9 cellular contexts compared by ENCODE assay signal in genomic region chr20:63624486-63624885, GRCh38. TPM values are rescaled to one million over a fixed set of nuclear protein-coding genes. Genes with fewer than 3 reads are reported as not detected.
DNase-seq lines count a peak whose midpoint lies in the region; ATAC-seq and TF ChIP-seq lines count a peak whose summit lies in the region.
"Had no signal": no experiment of that assay in that cellular context is flagged by ENCODE, and none has a peak within 500 bp of the region (broad histone marks: within the 10 kb centered on the region; RNA-seq: fewer than 3 reads in every experiment).

No MANE protein-coding gene starts in this region.

- no peaks in the 10 kb centered on the region for H3K9me2 ChIP-seq in hepatocyte (replicated peaks; ENCODE audit: insufficient read depth)

- H3K36me3 ChIP-seq in BLaER1 treated with 17β-estradiol and CSF1 and Interleukin-3, amounts not matched to agents 10 nM and 100 nM = peaks cover 1 to 25% (median 10%) of the 10 kb centered on the region in 11 experiments; a peak in 16 of 22 replicates
- H3K36me3 ChIP-seq in H7 (replicated peaks; ENCODE audit: control insufficient read depth, insufficient read depth, low read length) (no peaks in the 10 kb centered on the region), SK-N-MC (ENCODE audit: insufficient read depth, low read length) (no peaks in the 10 kb centered on the region; the same call in 1 of the 2 replicates), hepatocyte (replicated peaks; ENCODE audit: insufficient read depth, low read depth) (no peaks in the 10 kb centered on the region)

- peak overlapping the region in 10 of 11 experiments; percentile 5 to 97 (median 93); a peak in 18 of 22 replicates for H3K4me2 ChIP-seq in BLaER1 treated with 17β-estradiol and CSF1 and Interleukin-3, amounts not matched to agents 10 nM and 100 nM
- H3K4me2 ChIP-seq in hepatocyte = no peak overlapping the region

- peak overlapping the region in 2 of 11 experiments; percentile 3 to 13; a peak in 1 of 22 replicates for H3K9ac ChIP-seq in BLaER1 treated with 17β-estradiol and CSF1 and Interleukin-3, amounts not matched to agents 10 nM and 100 nM
- H3K9ac ChIP-seq in SK-N-MC (ENCODE audit: insufficient read length) = no peak overlapping the region

- TF ChIP-seq CTCF in hepatocyte (IDR thresholded peaks at IDR 0.05; ENCODE audit: poor library complexity) = no peak

- no peaks in the 10 kb centered on the region for H3K27me3 ChIP-seq in BLaER1 treated with 17β-estradiol and CSF1 and Interleukin-3, amounts not matched to agents 10 nM and 100 nM
- H3K27me3 ChIP-seq in H7 (ENCODE audit: control insufficient read depth, insufficient read depth, low read length) = no peaks in the 10 kb centered on the region
- no peaks in the 10 kb centered on the region for H3K27me3 ChIP-seq in hepatocyte

- H4K20me1 ChIP-seq in BLaER1 treated with 17β-estradiol and CSF1 and Interleukin-3, amounts not matched to agents 10 nM and 100 nM = peaks cover 16 to 44% (median 31%) of the 10 kb centered on the region in 11 experiments; a peak in 18 of 22 replicates
- peaks cover 4% of the 10 kb centered on the region for H4K20me1 ChIP-seq in hepatocyte (ENCODE audit: insufficient read depth, poor library complexity, severe bottlenecking)

- H3K9me3 ChIP-seq in BLaER1 treated with 17β-estradiol and CSF1 and Interleukin-3, amounts not matched to agents 10 nM and 100 nM (replicated peaks in 1 of 11) = no peaks in the 10 kb centered on the region
- no peaks in the 10 kb centered on the region for H3K9me3 ChIP-seq in SK-N-MC (ENCODE audit: low read depth, low read length)
- no peaks in the 10 kb centered on the region for H3K9me3 ChIP-seq in hepatocyte (ENCODE audit: low read depth)

- peak; percentile 64 for DNase-seq in H7
- peak; percentile 91 for DNase-seq in SK-N-MC (ENCODE audit: low read depth, low spot score)
- DNase-seq in hepatocyte (ENCODE audit: low spot score) = peak; percentile 46
- DNase-seq in hippocampal formation (lab: John Stamatoyannopoulos, UW) = no peak
- DNase-seq in occipital lobe (lab: John Stamatoyannopoulos, UW) = no peak
- DNase-seq in stimulated activated CD4-positive, alpha-beta T cell treated with anti-CD3 and anti-CD28 coated beads, Interleukin-1b, Interleukin-23, amount 100 ng/mL, for 48 hours = no peak
- DNase-seq: retina had no signal

- 0 out of 22 replicates have a peak overlapping the region, but pooled peaks of 1 of the 11 experiments have one; percentile 25 for H3K27ac ChIP-seq in BLaER1 treated with 17β-estradiol and CSF1 and Interleukin-3, amounts not matched to agents 10 nM and 100 nM
- peak overlapping the region; percentile 95 for H3K27ac ChIP-seq in SK-N-MC
- no peak overlapping the region for H3K27ac ChIP-seq in hepatocyte

- ATAC-seq in GM21786 (IDR thresholded peaks at IDR 0.05; ENCODE audit: unreplicated experiment) = no peak

- no peak overlapping the region for H2AFZ ChIP-seq in hepatocyte

- WGBS in hepatocyte (ENCODE audit: low lambda C conversion rate, missing lambda C conversion rate) = 84% methylated on average over 15 of the region's 15 CpGs

- H3K79me2 ChIP-seq in hepatocyte = peaks cover 84% of the 10 kb centered on the region

- peaks cover 36 to 81% (median 71%) of the 10 kb centered on the region in 10 experiments for H3K4me1 ChIP-seq in BLaER1 treated with 17β-estradiol and CSF1 and Interleukin-3, amounts not matched to agents 10 nM and 100 nM
- peaks cover 16% of the 10 kb centered on the region for H3K4me1 ChIP-seq in hepatocyte (ENCODE audit: insufficient read depth)

- no peak overlapping the region for H3K4me3 ChIP-seq in BLaER1 treated with 17β-estradiol and CSF1 and Interleukin-3, amounts not matched to agents 10 nM and 100 nM
- H3K4me3 ChIP-seq in H7 (ENCODE audit: insufficient read depth, low read depth, low read length) = no peak overlapping the region
- peak overlapping the region; percentile 56 for H3K4me3 ChIP-seq in SK-N-MC
- H3K4me3 ChIP-seq in hepatocyte = no peak overlapping the region

RNA-seq across cellular contexts. Expression of gene GMEB2, which starts 2.4 kb away (rescaled TPM):
- 17.0 and 21.4 TPM in 2 replicates for total RNA-seq in H7 (2014; rRNA removed; shearing (Covaris generic))
- total RNA-seq in hepatocyte (10.0 and 10.7 TPM in 2 replicates), occipital lobe (6.9 TPM)
- 8.7 and 10.9 TPM in 2 replicates for polyA plus RNA-seq in hepatocyte

RNA-seq across cellular contexts. Expression of gene STMN3, which starts 28.7 kb away (rescaled TPM):
- 24.9 and 32.7 TPM in 2 replicates for total RNA-seq in H7 (2014; rRNA removed; shearing (Covaris generic))
- total RNA-seq in hepatocyte (13.2 and 14.4 TPM in 2 replicates), occipital lobe (101 TPM)
- polyA plus RNA-seq in hepatocyte = 17.3 and 18.2 TPM in 2 replicates

RNA-seq across cellular contexts. Expression of gene RTEL1, which starts 33.6 kb away (rescaled TPM):
- total RNA-seq in H7 (2014; rRNA removed; shearing (Covaris generic)) = 15.1 and 22.4 TPM in 2 replicates
- total RNA-seq in hepatocyte (16.9 and 18.2 TPM in 2 replicates), occipital lobe (10.0 TPM)
- polyA plus RNA-seq in hepatocyte = 14.0 and 18.3 TPM in 2 replicates

RNA-seq across cellular contexts. Expression of gene HELZ2, which starts 50.4 kb away (rescaled TPM):
- 20.1 and 27.5 TPM in 2 replicates for total RNA-seq in H7 (2014; rRNA removed; shearing (Covaris generic))
- 14.8 and 17.0 TPM in 2 replicates for total RNA-seq in hepatocyte
- polyA plus RNA-seq in hepatocyte = 4.6 and 5.8 TPM in 2 replicates
- 7.2 TPM for total RNA-seq in occipital lobe

Comparison
In these comparisons a context has a peak if more than half of its experiments do, and no peak if none do; other contexts are left out.
1. DNase-seq: peak in H7 (single experiment), SK-N-MC (single experiment) and hepatocyte (single experiment); none in hippocampal formation (0 of 2), occipital lobe (single experiment) and stimulated activated CD4-positive, alpha-beta T cell treated with anti-CD3 and anti-CD28 coated beads, Interleukin-1b, Interleukin-23, amount 100 ng/mL, for 48 hours (single experiment).